ENCODE assay signal across 9 cellular contexts in the genomic region with DNA sequence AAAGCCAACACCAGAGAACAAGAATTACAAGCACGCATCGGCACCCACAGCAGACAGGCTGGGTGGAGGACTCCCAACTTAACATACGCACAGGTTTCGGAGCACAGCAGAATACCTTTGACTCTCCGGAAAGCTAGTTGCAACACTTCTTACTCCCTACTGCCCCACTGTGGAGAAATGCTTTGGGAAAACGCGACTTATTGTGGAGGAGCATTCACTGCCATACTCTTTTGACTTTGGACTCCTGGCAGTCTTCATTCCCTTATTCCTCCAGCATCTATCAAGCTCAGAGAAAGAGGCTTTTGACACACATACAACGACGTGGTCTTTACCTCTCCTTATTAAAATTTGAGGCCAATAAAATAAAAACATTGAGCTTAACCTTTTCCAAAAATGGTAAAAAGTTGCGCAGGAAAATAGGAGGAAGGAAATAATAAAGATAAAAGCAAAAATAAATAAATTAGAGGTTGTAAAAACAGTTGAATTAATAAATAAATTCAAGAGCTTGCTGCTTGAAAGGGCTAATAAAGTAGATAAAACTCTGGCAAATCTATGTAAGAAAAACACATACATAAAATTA. TPM values are rescaled to one million over a fixed set of nuclear protein-coding genes. Genes with fewer than 3 reads are reported as not detected.
DNase-seq lines count a peak whose midpoint lies in the region; ATAC-seq, FAIRE-seq and TF ChIP-seq lines count a peak whose summit lies in the region.
"Had no signal": no experiment of that assay in that cellular context is flagged by ENCODE, and none has a peak within 500 bp of the region (broad histone marks: within the 10 kb centered on the region; RNA-seq: fewer than 3 reads in every experiment).

No MANE protein-coding gene starts in this region.

- no peak for TF ChIP-seq POLR2A in uterus (IDR thresholded peaks at IDR 0.05)

- DNase-seq in Calu3 = peak; percentile 64
- peak; percentile 61 for DNase-seq in H9
- DNase-seq in UCSD-AML1 (lab: John Stamatoyannopoulos, UW; ENCODE audit: unreplicated experiment) = peak; percentile 22
- DNase-seq in endothelial cell (ENCODE audit: low spot score) = peak; percentile 52
- peak; percentile 26 to 62 for DNase-seq in mesothelial cell of epicardium (ENCODE audit: low spot score in 2 of 2, unreplicated experiment in 2 of 2)
- DNase-seq in uterus = peak; percentile 37 to 53
- no peak for DNase-seq in RCC 7860 (ENCODE audit: low spot score)

- H2BK12ac ChIP-seq in H9 (ENCODE audit: insufficient read length, low read depth, low read length) = no peak overlapping the region

- no peak overlapping the region for H4K8ac ChIP-seq in H9 (replicated peaks; ENCODE audit: insufficient read length, low read depth, low read length)

- H3K27me3 Mint-ChIP-seq in Calu3 (ENCODE audit: unreplicated experiment) (no peaks in the 10 kb centered on the region), H9 (ENCODE audit: low read depth) (peaks cover 2% of the 10 kb centered on the region; the same call in 1 of the 2 replicates), endothelial cell (ENCODE audit: unreplicated experiment) (peaks cover 2% of the 10 kb centered on the region), mesothelial cell of epicardium (ENCODE audit: low read depth) (no peaks in the 10 kb centered on the region)

- no peak overlapping the region for H2AK5ac ChIP-seq in H9 (ENCODE audit: insufficient read length, low read length)

- no peak overlapping the region for H2BK15ac ChIP-seq in H9 (ENCODE audit: low read depth, low read length)

- no peak overlapping the region for H2AFZ ChIP-seq in H9 (ENCODE audit: low read length)

- no peak overlapping the region for H3K4ac ChIP-seq in H9 (ENCODE audit: low read depth, low read length)

- H3K4me3 Mint-ChIP-seq in Calu3 (ENCODE audit: low read depth, unreplicated experiment) (peak overlapping the region; percentile 53), H9 (peak overlapping the region; percentile 55 to 66; a peak in 4 of 5 replicates), endothelial cell (ENCODE audit: unreplicated experiment) (peak overlapping the region; percentile 15), mesothelial cell of epicardium (peak overlapping the region; percentile 60)

- H3K4me3 ChIP-seq in uterus = no peak overlapping the region
- H3K4me3 ChIP-seq: SK-N-MC had no signal

- no peak overlapping the region for H3K18ac ChIP-seq in H9 (ENCODE audit: insufficient read length, low read depth, low read length)

- no peak overlapping the region for H3T11ph ChIP-seq in H9 (ENCODE audit: low read length)

- H4K20me1 ChIP-seq in H9 (ENCODE audit: control insufficient read depth, insufficient read depth, insufficient read length) = no peaks in the 10 kb centered on the region

- no CpG with 5 or more reads among the region's 10 CpGs for WGBS in H9 (ENCODE audit: extremely low coverage, insufficient read length, low lambda C conversion rate)

- no peak overlapping the region for H2BK120ac ChIP-seq in H9 (ENCODE audit: low read depth, low read length, poor library complexity, severe bottlenecking)

- H3K14ac ChIP-seq in H9 (ENCODE audit: insufficient read depth, low read length) = no peak overlapping the region

- H3K27ac Mint-ChIP-seq in Calu3 (ENCODE audit: unreplicated experiment) (no peak overlapping the region), H9 (peak overlapping the region in 1 of 3 experiments; percentile 66; a peak in 1 of 7 replicates), endothelial cell (ENCODE audit: unreplicated experiment) (peak overlapping the region; percentile 74), mesothelial cell of epicardium (peak overlapping the region; percentile 81)

- H3K4me1 Mint-ChIP-seq in Calu3 (ENCODE audit: low read depth, unreplicated experiment) = peaks cover 9% of the 10 kb centered on the region
- H3K4me1 Mint-ChIP-seq in H9 = peaks cover 11 to 16% of the 10 kb centered on the region in 2 experiments
- H3K4me1 Mint-ChIP-seq in endothelial cell (ENCODE audit: unreplicated experiment) = peaks cover 7% of the 10 kb centered on the region
- H3K4me1 Mint-ChIP-seq in mesothelial cell of epicardium = peaks cover 13% of the 10 kb centered on the region

- H3K4me1 ChIP-seq in H9 (ENCODE audit: insufficient read depth, low read length) = no peaks in the 10 kb centered on the region
- no peaks in the 10 kb centered on the region for H3K4me1 ChIP-seq in uterus

- intact Hi-C loops in Calu3 (cut with micrococcal nuclease; ENCODE audit: unreplicated experiment) = loop anchor here (1.0 to 10.0 kb wide), 3 partner anchors 182 to 330 kb away; no protein-coding TSS in a partner anchor
- intact Hi-C loops in uterus (cut with DNase I; ENCODE audit: low total_unique reads) = no loop called here

- FAIRE-seq in RCC 7860 (lab: Jason Lieb, UNC) = no peak

- no peak overlapping the region for H3K23ac ChIP-seq in H9 (ENCODE audit: insufficient read length, low read depth, low read length)

- no peak overlapping the region for H4K5ac ChIP-seq in H9 (ENCODE audit: insufficient read length, low read depth, low read length)

- no peaks in the 10 kb centered on the region for H3K36me3 Mint-ChIP-seq in Calu3 (ENCODE audit: insufficient read depth, unreplicated experiment)
- no peaks in the 10 kb centered on the region for H3K36me3 Mint-ChIP-seq in H9 (ENCODE audit: insufficient read depth in 1 of 3, low read depth in 3 of 3)
- no peaks in the 10 kb centered on the region for H3K36me3 Mint-ChIP-seq in endothelial cell (ENCODE audit: low read depth, unreplicated experiment)
- no peaks in the 10 kb centered on the region for H3K36me3 Mint-ChIP-seq in mesothelial cell of epicardium

- ATAC-seq in GM18861 (IDR thresholded peaks at IDR 0.05; ENCODE audit: unreplicated experiment) = no peak

- no peak overlapping the region for H3K56ac ChIP-seq in H9 (ENCODE audit: insufficient read length, low read depth, low read length)

- BruUV-seq in Calu3 (replicated peaks; lab: Mats Ljungman, UMichigan) = no TSS peak

- TF ChIP-seq CTCF in Calu3 (IDR thresholded peaks at IDR 0.05; ENCODE audit: unreplicated experiment) = peak; percentile 60
- peak; percentile 77 for TF ChIP-seq CTCF in H9 (conservative IDR thresholded peaks at IDR 0.05)
- peak; percentile 51 for TF ChIP-seq CTCF in endothelial cell (IDR thresholded peaks at IDR 0.05; ENCODE audit: unreplicated experiment)
- TF ChIP-seq CTCF in mesothelial cell of epicardium (IDR thresholded peaks at IDR 0.05; ENCODE audit: unreplicated experiment) = peak; percentile 65
- peak; percentile 40 to 62 (median 48) for TF ChIP-seq CTCF in uterus (IDR thresholded peaks at IDR 0.05)

- H3K36me3 ChIP-seq in uterus = no peaks in the 10 kb centered on the region

- H3K9me3 ChIP-seq in H9 (ENCODE audit: control insufficient read depth, low read depth, low read length) (no peaks in the 10 kb centered on the region), uterus (no peaks in the 10 kb centered on the region)

- H3K4me2 ChIP-seq in H9 (ENCODE audit: insufficient read depth, insufficient read length, low read length) = peak overlapping the region; percentile 63

- H3K79me1 ChIP-seq in H9 (ENCODE audit: insufficient read depth, low read depth, low read length, poor library complexity, severe bottlenecking) = no peaks in the 10 kb centered on the region

- H4K91ac ChIP-seq in H9 (ENCODE audit: insufficient read length, low read depth, low read length) = no peak overlapping the region

- no peaks in the 10 kb centered on the region for H3K23me2 ChIP-seq in H9 (ENCODE audit: insufficient read length, low read depth, low read length, poor library complexity, severe bottlenecking)

- H3K27ac ChIP-seq in H9 (ENCODE audit: insufficient read length, low read depth, low read length) = no peak overlapping the region
- no peak overlapping the region for H3K27ac ChIP-seq in uterus
- H3K27ac ChIP-seq: SK-N-MC had no signal

- no peaks in the 10 kb centered on the region for H3K79me2 ChIP-seq in H9 (ENCODE audit: insufficient read depth, low read length)

- CTCF ChIA-PET in Calu3 (lab: Charles Lee) = interaction anchor here (0.7 to 1.7 kb wide), 8 partner anchors 8 to 329 kb away, joined by 3 to 14 read pairs (median 4); no protein-coding TSS in a partner anchor

- no peak overlapping the region for H2BK20ac ChIP-seq in H9 (ENCODE audit: low read depth, low read length, poor library complexity, severe bottlenecking)

- no peaks in the 10 kb centered on the region for H3K9me3 Mint-ChIP-seq in Calu3 (ENCODE audit: low read depth, unreplicated experiment)
- no peaks in the 10 kb centered on the region; a peak in 1 of 5 replicates for H3K9me3 Mint-ChIP-seq in H9
- no peaks in the 10 kb centered on the region for H3K9me3 Mint-ChIP-seq in endothelial cell (ENCODE audit: unreplicated experiment)
- H3K9me3 Mint-ChIP-seq in mesothelial cell of epicardium = peaks cover 4% of the 10 kb centered on the region

- H3K9ac ChIP-seq in H9 (ENCODE audit: extremely low read depth, insufficient read length, low read length) = no peak overlapping the region

- H3K27me3 ChIP-seq in H9 (ENCODE audit: insufficient read depth, low read length) (no peaks in the 10 kb centered on the region), uterus (no peaks in the 10 kb centered on the region)

- H2BK5ac ChIP-seq in H9 (ENCODE audit: insufficient read length, low read length) = no peak overlapping the region

RNA-seq across cellular contexts. Expression of a gene that starts 41.4 kb away (rescaled TPM):
- total RNA-seq in Calu3 (2022) (2.3 and 4.0 TPM in 2 replicates), H9 (2021) (106 and 108 TPM in 2 replicates), endothelial cell (ENCODE audit: unreplicated experiment) (4.7 TPM), mesothelial cell of epicardium (837 to 864 TPM (median 859 TPM) in 3 replicates), uterus (100 to 1,000 TPM in 1 of 4 donors, 10 to 100 TPM in 1, 1 to 10 TPM in 2; 3.3 to 172 (median 21.2) TPM)
